ENCODE assay signal across 8 cellular contexts in genomic region chr15:40069178-40070165, GRCh38. TPM values are rescaled to one million over a fixed set of nuclear protein-coding genes. Genes with fewer than 3 reads are reported as not detected.
DNase-seq lines count a peak whose midpoint lies in the region; ATAC-seq and TF ChIP-seq lines count a peak whose summit lies in the region.

No MANE protein-coding gene starts in this region.

- no peaks in the 10 kb centered on the region for H3K9me3 Mint-ChIP-seq in CD4-positive, alpha-beta T cell

- peak overlapping the region; percentile 17 to 93; a peak in 3 of 4 replicates for H3K27ac ChIP-seq in SK-N-SH (ENCODE audit: low read depth in 2 of 2, low read length in 1 of 2)
- no peak overlapping the region for H3K27ac ChIP-seq in CD4-positive, alpha-beta T cell (ENCODE audit: low read depth, low read length)

- no peaks in the 10 kb centered on the region for H3K27me3 Mint-ChIP-seq in CD4-positive, alpha-beta T cell

- no peaks in the 10 kb centered on the region for H3F3A ChIP-seq in SK-N-SH (replicated peaks; ENCODE audit: insufficient read depth)

- TF ChIP-seq CTCF in SK-N-SH (IDR thresholded peaks at IDR 0.05): no peak
- TF ChIP-seq CTCF in CD4-positive, alpha-beta T cell (IDR thresholded peaks at IDR 0.05): no peak

- peak overlapping the region; percentile 39; the same call in 1 of the 2 replicates for H3K9ac ChIP-seq in SK-N-SH

- 23% methylated on average over 9 of the region's 32 CpGs for WGBS in SK-N-SH (ENCODE audit: low lambda C conversion rate)

- no peaks in the 10 kb centered on the region for H4K20me1 ChIP-seq in SK-N-SH (ENCODE audit: insufficient read depth)

- H3K36me3 Mint-ChIP-seq in CD4-positive, alpha-beta T cell (ENCODE audit: low read depth): no peaks in the 10 kb centered on the region

- H3K36me3 ChIP-seq in SK-N-SH (replicated peaks in 1 of 2; ENCODE audit: control insufficient read depth in 1 of 2, insufficient read depth in 2 of 2, low read length in 1 of 2): no peaks in the 10 kb centered on the region

- POLR2A ChIA-PET in SK-N-SH (lab: Yijun Ruan, JAX): interaction anchor here (1.0 to 1.8 kb wide), 2 partner anchors 12 to 24 kb away, joined by 3 to 4 read pairs; no protein-coding TSS in a partner anchor
- POLR2A ChIA-PET in CD4-positive, alpha-beta T cell (lab: Charles Lee): interaction anchor here (1.5 kb wide), 1 partner anchor 29 kb away, joined by 3 read pairs; no protein-coding TSS in a partner anchor

- ATAC-seq in GM21576 (IDR thresholded peaks at IDR 0.05; ENCODE audit: unreplicated experiment) (peak; percentile 58), Right ventricle myocardium inferior (peak; percentile 91)
- no peak for ATAC-seq in CD4-positive, alpha-beta T cell (ENCODE audit: poor library complexity)

- CTCF ChIA-PET in SK-N-SH (lab: Yijun Ruan, JAX): interaction anchor here (0.7 to 2.4 kb wide), 9 partner anchors 10 to 205 kb away, joined by 3 to 20 read pairs (median 3); partner anchors contain the start of gene BMF
- CTCF ChIA-PET in CD4-positive, alpha-beta T cell (lab: Charles Lee): interaction anchor here (1.3 kb wide), 1 partner anchor 36 kb away, joined by 3 read pairs; no protein-coding TSS in a partner anchor

- H3K27ac Mint-ChIP-seq in CD4-positive, alpha-beta T cell: no peak overlapping the region

- no peak overlapping the region for H3K4me3 ChIP-seq in SK-N-SH (ENCODE audit: low read depth in 2 of 2, low read length in 1 of 2)

- H3K9me2 ChIP-seq in SK-N-SH: no peaks in the 10 kb centered on the region

- H3K4me1 ChIP-seq in SK-N-SH (ENCODE audit: control insufficient read depth in 1 of 2, insufficient read depth in 2 of 2, low read depth in 1 of 2, low read length in 1 of 2): peaks cover 7 to 32% of the 10 kb centered on the region in 2 experiments

- TF ChIP-seq EP300 in SK-N-SH (IDR thresholded peaks at IDR 0.05; ENCODE audit: borderline replicate concordance in 1 of 2, low read depth in 1 of 2, low read length in 1 of 2): peak; percentile 51 to 75; a peak in 3 of 4 replicates

- H2AFZ ChIP-seq in SK-N-SH (ENCODE audit: low read depth): peak overlapping the region; percentile 85

- H3K9me3 ChIP-seq in SK-N-SH: no peaks in the 10 kb centered on the region
- no peaks in the 10 kb centered on the region for H3K9me3 ChIP-seq in CD4-positive, alpha-beta T cell (ENCODE audit: control insufficient read depth, low read length)

- no peaks in the 10 kb centered on the region for H3K79me2 ChIP-seq in SK-N-SH (ENCODE audit: insufficient read depth)

- DNase-seq in DMS 273 treated with DMSO at 0.1 percent for 48 hours (lab: John Stamatoyannopoulos, UW): peak; percentile 91
- peak; percentile 64 for DNase-seq in NAMALWA (ENCODE audit: low spot score)
- DNase-seq in SK-N-SH: peak; percentile 98
- DNase-seq in Right ventricle myocardium inferior (ENCODE audit: missing footprints): peak; percentile 95
- peak; percentile 91 for DNase-seq in posterior vena cava (ENCODE audit: low spot score)
- no peak for DNase-seq in CD4-positive, alpha-beta T cell
- DNase-seq in amniotic stem cell (lab: John Stamatoyannopoulos, UW): no peak

- H3K4me1 Mint-ChIP-seq in CD4-positive, alpha-beta T cell (ENCODE audit: low read depth): peaks cover 14% of the 10 kb centered on the region

- no peak; the same call in none of the 2 replicates for TF ChIP-seq RAD21 in SK-N-SH (IDR thresholded peaks at IDR 0.05; ENCODE audit: low read length)

- no peaks in the 10 kb centered on the region for H3K27me3 ChIP-seq in SK-N-SH (ENCODE audit: insufficient read depth)
- no peaks in the 10 kb centered on the region for H3K27me3 ChIP-seq in CD4-positive, alpha-beta T cell (ENCODE audit: control insufficient read depth, insufficient read depth, low read length)

- no peak overlapping the region for H3K4me2 ChIP-seq in SK-N-SH

- H3K4me3 Mint-ChIP-seq in CD4-positive, alpha-beta T cell: no peak overlapping the region

- intact Hi-C loops in Right ventricle myocardium inferior (cut with DNase I): loop anchor here (2.0 kb wide), 1 partner anchor 33 kb away; no protein-coding TSS in a partner anchor
- intact Hi-C loops in posterior vena cava (cut with DNase I): no loop called here
- intact Hi-C loops in CD4-positive, alpha-beta T cell (cut with DNase I, micrococcal nuclease): no loop called here

TF ChIP-seq in SK-N-SH, 30 proteins besides CTCF, POLR2A, EP300 and RAD21 (continues in another document):
- TF ChIP-seq NFIC (IDR thresholded peaks at IDR 0.05; ENCODE audit: borderline replicate concordance) (peak; percentile 97), SMC3 (IDR thresholded peaks at IDR 0.05; ENCODE audit: low read depth, low read length) (peak; percentile 12; the same call in 1 of the 2 replicates), USF1 (IDR thresholded peaks at IDR 0.05; ENCODE audit: borderline replicate concordance, low read depth) (no peak), CHD2 (IDR thresholded peaks at IDR 0.05; ENCODE audit: low read length, partially characterized antibody) (peak; percentile 98), EZH2phosphoT487 (IDR thresholded peaks at IDR 0.05; ENCODE audit: borderline replicate concordance, low read depth) (no peak), GATA2 (CRISPR knock-in tag; IDR thresholded peaks at IDR 0.05) (peak; percentile 49; the same call in 1 of the 2 replicates), RCOR1 (IDR thresholded peaks at IDR 0.05; ENCODE audit: low read length) (0 out of 2 replicates have a peak, but pooled peaks have one; percentile 34), ZBTB33 (IDR thresholded peaks at IDR 0.05; ENCODE audit: borderline replicate concordance, low read depth) (peak; percentile 89), FOXM1 (IDR thresholded peaks at IDR 0.05; ENCODE audit: low read depth) (no peak), POLR2AphosphoS5 (IDR thresholded peaks at IDR 0.05; ENCODE audit: low read depth, low read length) (0 out of 2 replicates have a peak, but pooled peaks have one; percentile 26), REST (IDR thresholded peaks at IDR 0.05; ENCODE audit: low read depth, low read length) (no peak), MAX (IDR thresholded peaks at IDR 0.05; ENCODE audit: low read depth) (peak; percentile 78), FOXJ3 (CRISPR knock-in tag; IDR thresholded peaks at IDR 0.05) (peak; percentile 96)

RNA-seq across cellular contexts. Expression of gene SRP14, which starts 30.5 kb away (rescaled TPM):
- 489 and 501 TPM in 2 replicates for polyA plus RNA-seq in SK-N-SH (2012; rRNA removed)
- polyA plus RNA-seq in SK-N-SH (2012; cell fraction: cytosol; rRNA removed): 524 and 758 TPM in 2 replicates
- polyA plus RNA-seq in SK-N-SH (2012; cell fraction: nucleus; rRNA removed): 94.9 and 167 TPM in 2 replicates
- total RNA-seq in Right ventricle myocardium inferior (232 TPM), posterior vena cava (100 to 1,000 TPM; 148 to 160 TPM)
- 100 to 1,000 TPM; 120 to 126 TPM for total RNA-seq in CD4-positive, alpha-beta T cell

RNA-seq across cellular contexts. Expression of gene BMF, which starts 39.2 kb away (rescaled TPM):
- polyA plus RNA-seq in SK-N-SH (2012; rRNA removed): 0.72 and 1.0 TPM in 2 replicates
- polyA plus RNA-seq in SK-N-SH (2012; cell fraction: cytosol; rRNA removed): 0.58 and 0.64 TPM in 2 replicates
- polyA plus RNA-seq in SK-N-SH (2012; cell fraction: nucleus; rRNA removed): 2.2 and 2.5 TPM in 2 replicates
- 3.2 TPM for total RNA-seq in Right ventricle myocardium inferior
- total RNA-seq in posterior vena cava: 1 to 10 TPM; 3.0 to 5.0 TPM
- 10 to 100 TPM; 13.5 to 13.9 TPM for total RNA-seq in CD4-positive, alpha-beta T cell

Comparison
In these comparisons a context has a peak if more than half of its experiments do, and no peak if none do; other contexts are left out.
1. DNase-seq: peak in DMS 273 treated with DMSO at 0.1 percent for 48 hours (single experiment), NAMALWA (single experiment), SK-N-SH (single experiment), Right ventricle myocardium inferior (single experiment) and posterior vena cava (single experiment); none in CD4-positive, alpha-beta T cell (0 of 10) and amniotic stem cell (single experiment).